16 cellular contexts compared by ENCODE assay signal in genomic region chr10:124179308-124180043, GRCh38.
DNase-seq lines count a peak whose midpoint lies in the region; ATAC-seq and TF ChIP-seq lines count a peak whose summit lies in the region.
"Had no signal": no experiment of that assay in that cellular context is flagged by ENCODE, and none has a peak within 500 bp of the region (broad histone marks: within the 10 kb centered on the region; RNA-seq: fewer than 3 reads in every experiment).

No MANE protein-coding gene starts in this region.

- no peak for ATAC-seq in activated CD8-positive, alpha-beta memory T cell treated with anti-CD3 and anti-CD28 coated beads, Interleukin-2, amount 10 ng/mL, durations not matched to agents 7 days and 5 days
- no peak for ATAC-seq in left lobe of liver
- no peak for ATAC-seq in left colon
- ATAC-seq in GM18873 (IDR thresholded peaks at IDR 0.05; ENCODE audit: low FRiP score, unreplicated experiment), result no peak
- ATAC-seq: A549, GM23338 had no signal

- no peaks in the 10 kb centered on the region for H3K9me3 Mint-ChIP-seq in activated CD8-positive, alpha-beta memory T cell treated with anti-CD3 and anti-CD28 coated beads, Interleukin-2, amount 10 ng/mL, durations not matched to agents 7 days and 5 days (ENCODE audit: low read depth)
- H3K9me3 Mint-ChIP-seq: CD4-positive, alpha-beta T cell; GM23338 had no signal

- no peak overlapping the region for H3K27ac Mint-ChIP-seq in activated CD8-positive, alpha-beta memory T cell treated with anti-CD3 and anti-CD28 coated beads, Interleukin-2, amount 10 ng/mL, durations not matched to agents 7 days and 5 days
- H3K27ac Mint-ChIP-seq: CD4-positive, alpha-beta T cell; GM23338 had no signal

- no peak overlapping the region for H3K27ac ChIP-seq in osteoblast (ENCODE audit: low read depth, low read length)
- H3K27ac ChIP-seq: 22Rv1, A549, C4-2B had no signal

- H3K36me3 Mint-ChIP-seq in activated CD8-positive, alpha-beta memory T cell treated with anti-CD3 and anti-CD28 coated beads, Interleukin-2, amount 10 ng/mL, durations not matched to agents 7 days and 5 days, result no peaks in the 10 kb centered on the region

- H3K27me3 Mint-ChIP-seq in activated CD8-positive, alpha-beta memory T cell treated with anti-CD3 and anti-CD28 coated beads, Interleukin-2, amount 10 ng/mL, durations not matched to agents 7 days and 5 days, result no peaks in the 10 kb centered on the region
- H3K27me3 Mint-ChIP-seq: CD4-positive, alpha-beta T cell had no signal

- H3K4me2 ChIP-seq in osteoblast (ENCODE audit: insufficient read depth, low read length), result no peak overlapping the region
- H3K4me2 ChIP-seq: A549, GM23338 had no signal

- CTCF ChIA-PET in activated CD8-positive, alpha-beta memory T cell treated with anti-CD3 and anti-CD28 coated beads, Interleukin-2, amount 10 ng/mL, durations not matched to agents 7 days and 5 days (lab: Charles Lee), result no interaction called here

- intact Hi-C loops in left colon (cut with DNase I, micrococcal nuclease), result loop anchor here in 1 of 2 donors (10.0 kb wide), 1 partner anchor 175 kb away; no protein-coding TSS in a partner anchor

- peak; percentile 21 for DNase-seq in activated CD8-positive, alpha-beta memory T cell treated with anti-CD3 and anti-CD28 coated beads, Interleukin-2, amount 10 ng/mL, durations not matched to agents 7 days and 5 days
- DNase-seq in activated CD8-positive, alpha-beta memory T cell treated with anti-CD3 and anti-CD28 coated beads, Interleukin-2, amount 50 U/mL, for 4 hours, result no peak
- DNase-seq in left lobe of liver (ENCODE audit: low spot score) (peak; percentile 23), osteoblast (ENCODE audit: insufficient read length, low spot score, missing footprints) (peak; percentile 73), left colon (no peak), NCI-H69 (lab: John Stamatoyannopoulos, UW) (no peak)
- DNase-seq: AML-193; Caco-2; CD4-positive, alpha-beta T cell; GDM1; HCEC 1CT had no signal

- H3K36me3 ChIP-seq in osteoblast (ENCODE audit: insufficient read depth, low read length), result no peaks in the 10 kb centered on the region

- TF ChIP-seq CTCF in osteoblast (IDR thresholded peaks at IDR 0.05; ENCODE audit: extremely low read depth, low read depth, low read length), result no peak

- H2AFZ ChIP-seq in osteoblast (ENCODE audit: low read length), result no peak overlapping the region
- H2AFZ ChIP-seq: GM23338 had no signal

- no peaks in the 10 kb centered on the region for H4K20me1 ChIP-seq in osteoblast (ENCODE audit: insufficient read depth, low read length)

- H3K79me2 ChIP-seq in osteoblast (ENCODE audit: insufficient read depth, low read length), result no peaks in the 10 kb centered on the region

- H3K9me3 ChIP-seq in osteoblast (ENCODE audit: low read depth, low read length), result no peaks in the 10 kb centered on the region
- H3K9me3 ChIP-seq: A549, Caco-2 had no signal

- H3K4me1 Mint-ChIP-seq in activated CD8-positive, alpha-beta memory T cell treated with anti-CD3 and anti-CD28 coated beads, Interleukin-2, amount 10 ng/mL, durations not matched to agents 7 days and 5 days, result peaks cover 14% of the 10 kb centered on the region

- no peak overlapping the region for H3K4me3 ChIP-seq in osteoblast (ENCODE audit: insufficient read depth, low read length)
- H3K4me3 ChIP-seq: A549, GM23338 had no signal

- H3K27me3 ChIP-seq in osteoblast (ENCODE audit: insufficient read depth, low read length), result no peaks in the 10 kb centered on the region

- H3K4me3 Mint-ChIP-seq in activated CD8-positive, alpha-beta memory T cell treated with anti-CD3 and anti-CD28 coated beads, Interleukin-2, amount 10 ng/mL, durations not matched to agents 7 days and 5 days, result no peak overlapping the region
- H3K4me3 Mint-ChIP-seq: CD4-positive, alpha-beta T cell; GM23338 had no signal

- H3K4me1 ChIP-seq in osteoblast (ENCODE audit: insufficient read depth, low read length), result peaks cover 23% of the 10 kb centered on the region
- H3K4me1 ChIP-seq: A549, Caco-2 had no signal

Comparison
In these comparisons a context has a peak if more than half of its experiments do, and no peak if none do; other contexts are left out.
1. DNase-seq: peak in activated CD8-positive, alpha-beta memory T cell treated with anti-CD3 and anti-CD28 coated beads, Interleukin-2, amount 10 ng/mL, durations not matched to agents 7 days and 5 days (single experiment), left lobe of liver (single experiment) and osteoblast (single experiment); none in activated CD8-positive, alpha-beta memory T cell treated with anti-CD3 and anti-CD28 coated beads, Interleukin-2, amount 50 U/mL, for 4 hours (single experiment), left colon (0 of 2) and NCI-H69 (single experiment).